Comparison of ENCODE assay signal across 8 cellular contexts in genomic region chr4:114598191-114599121, GRCh38. TPM values are rescaled to one million over a fixed set of nuclear protein-coding genes. Genes with fewer than 3 reads are reported as not detected.
DNase-seq lines count a peak whose midpoint lies in the region; ATAC-seq, FAIRE-seq and TF ChIP-seq lines count a peak whose summit lies in the region.

Gene UGT8 (plus strand): TSS chr4:114598807. CDS start chr4:114622881, 24,074 bp downstream.

- no peak within 1 kb of the TSS for H3K14ac ChIP-seq in neuronal stem cell (ENCODE audit: low read length)

- H3K9ac ChIP-seq in liver (ENCODE audit: low read depth in 1 of 2, low read length in 2 of 2) (no peak within 1 kb of the TSS), HepG2 (ENCODE audit: insufficient read depth, low read depth, low read length) (no peak within 1 kb of the TSS), neuronal stem cell (ENCODE audit: low read depth, low read length, poor library complexity) (peak within 1 kb of the TSS; percentile 60)

- peak within 1 kb of the TSS; percentile 80 for H3K18ac ChIP-seq in neuronal stem cell (ENCODE audit: low read length)

- 3% methylated on average over 82 of the region's 84 CpGs for WGBS in liver
- 77% methylated on average over 48 of the region's 84 CpGs for WGBS in HepG2 (ENCODE audit: low lambda C conversion rate)
- WGBS in neuronal stem cell (ENCODE audit: extremely low coverage in 2 of 2, insufficient read length in 2 of 2, insufficient replicate concordance in 1 of 2), 2 donors = no CpG with 5 or more reads among the region's 84 CpGs
- under 1% methylated on average over 82 of the region's 84 CpGs for WGBS in urinary bladder

- DNase-seq in HepG2 (ENCODE audit: low spot score) (no peak), NCI-H345 treated with DMSO at 0.1 percent for 48 hours (lab: John Stamatoyannopoulos, UW; ENCODE audit: unreplicated experiment) (peak; percentile 74), germinal center (ENCODE audit: low spot score) (peak; percentile 76), neuronal stem cell (ENCODE audit: low spot score) (peak; percentile 64)
- DNase-seq in activated T-cell treated with anti-CD3 and anti-CD28 coated beads, Interleukin-2, amount 50 U/mL, for 48 hours = peak; percentile 63 to 67

- in situ Hi-C loops in HepG2 (cut with HindIII; ENCODE audit: extremely low pct_ligation_motif_present, low pct_unique_long_range_greater_than_20kb) = no loop called here

- ATAC-seq in HepG2 (no peak), HG03025 (IDR thresholded peaks at IDR 0.05; ENCODE audit: low FRiP score, unreplicated experiment) (peak; percentile 40)

- TF ChIP-seq RAD21 in liver (IDR thresholded peaks at IDR 0.05) (no peak), HepG2 (CRISPR knock-in tag; IDR thresholded peaks at IDR 0.05) (no peak)

- H3K27ac ChIP-seq in liver (ENCODE audit: low read depth in 1 of 2, low read length in 2 of 2) = no peak within 1 kb of the TSS
- no peak within 1 kb of the TSS for H3K27ac ChIP-seq in HepG2 (ENCODE audit: extremely low read length, insufficient read depth, low read length)
- no peak within 1 kb of the TSS for H3K27ac ChIP-seq in neuronal stem cell (replicated peaks; ENCODE audit: low read length)
- no peak within 1 kb of the TSS for H3K27ac ChIP-seq in urinary bladder (ENCODE audit: low read depth)

- FAIRE-seq in HepG2 (lab: Jason Lieb, UNC) = no peak

- H3K4ac ChIP-seq in neuronal stem cell (ENCODE audit: low read length) = no peak within 1 kb of the TSS

- TF ChIP-seq POLR2A in HepG2 (IDR thresholded peaks at IDR 0.05; ENCODE audit: insufficient read depth in 1 of 2, low read depth in 2 of 2, low read length in 2 of 2) = no peak

- H2BK15ac ChIP-seq in neuronal stem cell (ENCODE audit: low read length) = no peak within 1 kb of the TSS

- no peaks in the 10 kb centered on the region for H3K36me3 ChIP-seq in liver (ENCODE audit: control insufficient read depth in 4 of 4, insufficient read depth in 3 of 4, low read depth in 1 of 4, low read length in 3 of 4)
- H3K36me3 ChIP-seq in HepG2 (replicated peaks in 1 of 2; ENCODE audit: control insufficient read depth in 1 of 2, insufficient read depth in 2 of 2, low read length in 2 of 2) = no peaks in the 10 kb centered on the region
- H3K36me3 ChIP-seq in neuronal stem cell (replicated peaks in 1 of 2; ENCODE audit: control insufficient read depth in 2 of 2, insufficient read depth in 2 of 2, low read length in 2 of 2) = no peaks in the 10 kb centered on the region
- H3K36me3 ChIP-seq in urinary bladder (ENCODE audit: insufficient read depth) = no peaks in the 10 kb centered on the region

- TF ChIP-seq CTCF in liver (IDR thresholded peaks at IDR 0.05; ENCODE audit: low read depth, low read length, missing input control) (no peak), HepG2 (CRISPR knock-in tag; IDR thresholded peaks at IDR 0.05) (no peak)

- H3K27me3 ChIP-seq in liver (ENCODE audit: control insufficient read depth in 4 of 4, insufficient read depth in 4 of 4, low read length in 3 of 4) = peaks cover 0 to 10% (median 5%) of the 10 kb centered on the region in 4 donors
- no peaks in the 10 kb centered on the region; a peak in 1 of 5 replicates for H3K27me3 ChIP-seq in HepG2 (ENCODE audit: control insufficient read depth in 1 of 2, insufficient read depth in 2 of 2, low read length in 2 of 2)
- H3K27me3 ChIP-seq in neuronal stem cell (ENCODE audit: control insufficient read depth in 3 of 3, insufficient read depth in 3 of 3, low read depth in 1 of 3, low read length in 3 of 3) = peaks cover 6 to 87% (median 23%) of the 10 kb centered on the region in 3 experiments

- no peak within 1 kb of the TSS for H4K8ac ChIP-seq in neuronal stem cell (ENCODE audit: low read depth, low read length)

- no peaks in the 10 kb centered on the region for H4K20me1 ChIP-seq in HepG2 (ENCODE audit: insufficient read depth, low read length)

- intact Hi-C loops in HepG2 (cut with micrococcal nuclease; ENCODE audit: unreplicated experiment) = no loop called here

- TF ChIP-seq EP300 in HepG2 (IDR thresholded peaks at IDR 0.05; ENCODE audit: low read depth in 2 of 2, low read length in 2 of 2) = no peak
- TF ChIP-seq EP300 in HepG2 (CRISPR knock-in tag; IDR thresholded peaks at IDR 0.05; ENCODE audit: borderline replicate concordance) = no peak

- H3K4me2 ChIP-seq in HepG2 (ENCODE audit: low read depth, low read length) (no peak within 1 kb of the TSS), neuronal stem cell (ENCODE audit: insufficient read depth, low read length, poor library complexity, severe bottlenecking) (peak within 1 kb of the TSS; percentile 98)

- H3K79me2 ChIP-seq in HepG2 (ENCODE audit: insufficient read depth, low read length) = no peaks in the 10 kb centered on the region

- no peaks in the 10 kb centered on the region for H3K79me1 ChIP-seq in neuronal stem cell (ENCODE audit: low read depth, low read length)

- no TSS peak for BruUV-seq in HepG2 (replicated peaks; lab: Mats Ljungman, UMichigan)

- no peak within 1 kb of the TSS for H2BK120ac ChIP-seq in neuronal stem cell (ENCODE audit: low read depth, low read length)

- H2AK5ac ChIP-seq in neuronal stem cell (ENCODE audit: low read depth, low read length) = no peak within 1 kb of the TSS

- peak within 1 kb of the TSS; percentile 43 for H2BK12ac ChIP-seq in neuronal stem cell (ENCODE audit: low read length)

- H4K91ac ChIP-seq in neuronal stem cell (ENCODE audit: low read depth, low read length, poor library complexity) = no peak within 1 kb of the TSS

- CTCF ChIA-PET in HepG2 (lab: Yijun Ruan, JAX; ENCODE audit: low intra/inter-chr PET ratio, low total read pairs) = no interaction called here

- H3K4me3 ChIP-seq in liver (ENCODE audit: low read depth in 1 of 3, low read length in 3 of 3) = peak within 1 kb of the TSS in 2 of 3 donors; percentile 32 to 44
- H3K4me3 ChIP-seq in HepG2 (replicated peaks in 1 of 3; ENCODE audit: insufficient read depth in 1 of 3, low read depth in 2 of 3, low read length in 3 of 3) = no peak within 1 kb of the TSS
- peak within 1 kb of the TSS; percentile 48 to 86 for H3K4me3 ChIP-seq in neuronal stem cell (ENCODE audit: low read length in 2 of 2)
- peak within 1 kb of the TSS; percentile 41 for H3K4me3 ChIP-seq in urinary bladder (ENCODE audit: low read depth, low read length)

- peaks cover 3 to 19% (median 10%) of the 10 kb centered on the region in 4 donors for H3K4me1 ChIP-seq in liver (ENCODE audit: control insufficient read depth in 4 of 4, insufficient read depth in 4 of 4, low read length in 3 of 4)
- no peaks in the 10 kb centered on the region for H3K4me1 ChIP-seq in HepG2 (ENCODE audit: insufficient read depth, low read length)
- H3K4me1 ChIP-seq in neuronal stem cell (ENCODE audit: control insufficient read depth in 2 of 2, insufficient read depth in 1 of 2, low read depth in 1 of 2, low read length in 2 of 2) = peaks cover 6 to 7% of the 10 kb centered on the region in 2 donors
- peaks cover 3% of the 10 kb centered on the region for H3K4me1 ChIP-seq in urinary bladder (ENCODE audit: insufficient read depth)

- POLR2A ChIA-PET in HepG2 (lab: Yijun Ruan, JAX) = no interaction called here

- no peak within 1 kb of the TSS for H2AFZ ChIP-seq in HepG2 (ENCODE audit: low read length)
- peak within 1 kb of the TSS; percentile 87 for H2AFZ ChIP-seq in neuronal stem cell (ENCODE audit: low read length)

- peak within 1 kb of the TSS; percentile 53 for H2BK5ac ChIP-seq in neuronal stem cell (ENCODE audit: low read length)

- H3K9me3 ChIP-seq in liver (ENCODE audit: control insufficient read depth in 4 of 4, low read length in 3 of 4) (no peaks in the 10 kb centered on the region), HepG2 (ENCODE audit: low read length) (no peaks in the 10 kb centered on the region), neuronal stem cell (replicated peaks in 1 of 2; ENCODE audit: control insufficient read depth in 2 of 2, insufficient read depth in 1 of 2, low read depth in 1 of 2, low read length in 2 of 2) (peaks cover 0 to 6% of the 10 kb centered on the region in 2 donors)

- no peak within 1 kb of the TSS for H3K23ac ChIP-seq in neuronal stem cell (ENCODE audit: low read depth, low read length, poor library complexity)

TF ChIP-seq in liver, 16 proteins besides CTCF, POLR2A, EP300 and RAD21 (continues in another document):
- no peak for TF ChIP-seq SP1 (IDR thresholded peaks at IDR 0.05)

TF ChIP-seq in HepG2, 621 proteins besides CTCF, POLR2A, EP300 and RAD21:
- TF ChIP-seq MIER2 (CRISPR knock-in tag; IDR thresholded peaks at IDR 0.05) (no peak), ZNF777 (CRISPR knock-in tag; IDR thresholded peaks at IDR 0.05) (no peak), SIX1 (CRISPR knock-in tag; IDR thresholded peaks at IDR 0.05; ENCODE audit: borderline replicate concordance) (no peak), ZNF644 (CRISPR knock-in tag; IDR thresholded peaks at IDR 0.05; ENCODE audit: low read depth) (no peak), ZNF333 (CRISPR knock-in tag; IDR thresholded peaks at IDR 0.05; ENCODE audit: borderline replicate concordance) (no peak)
TF ChIP-seq in HepG2: peak in this region for 0.

RNA-seq across cellular contexts. Expression of gene UGT8, which starts in this region (rescaled TPM):
- not detected for total RNA-seq in liver
- polyA plus RNA-seq in liver = not detected
- not detected in 2 replicates for total RNA-seq in HepG2 (2016; rRNA removed; fragmentation: Illumina TruSeq; extraction: Trizol)
- total RNA-seq in HepG2 (2016; cell fraction: cytosol; rRNA removed; fragmentation: Illumina TruSeq; extraction: Trizol; ENCODE audit: low read depth) = not detected in 2 replicates
- not detected in 2 replicates for total RNA-seq in HepG2 (2016; cell fraction: insoluble cytoplasmic fraction; rRNA removed; fragmentation: Illumina TruSeq; extraction: Trizol)
- not detected in 2 replicates for total RNA-seq in HepG2 (2016; cell fraction: membrane; rRNA removed; fragmentation: Illumina TruSeq; extraction: Trizol)
- total RNA-seq in HepG2 (2016; cell fraction: nucleus; rRNA removed; fragmentation: Illumina TruSeq; extraction: Trizol) = not detected in 2 replicates
- polyA plus RNA-seq in HepG2 (2011; rRNA removed) = 0.03 TPM in 1 of 2 replicates, not detected in the other
- not detected in 2 replicates for polyA plus RNA-seq in HepG2 (2011; cell fraction: cytosol; rRNA removed)
- 0.14 TPM in 1 of 2 replicates, not detected in the other for polyA plus RNA-seq in HepG2 (2011; cell fraction: nucleus; rRNA removed)
- not detected in 2 replicates for polyA plus RNA-seq in HepG2 (2012)
- polyA plus RNA-seq in HepG2 (2016; cell fraction: cytosol; fragmentation: Illumina TruSeq; extraction: Trizol; ENCODE audit: low read depth) = not detected in 2 replicates
- polyA plus RNA-seq in HepG2 (2016; cell fraction: insoluble cytoplasmic fraction; fragmentation: Illumina TruSeq; extraction: Trizol; ENCODE audit: low read depth) = not detected in 2 replicates
- not detected in 2 replicates for polyA plus RNA-seq in HepG2 (2016; cell fraction: membrane; fragmentation: Illumina TruSeq; extraction: Trizol; ENCODE audit: low read depth)
- not detected in 2 replicates for polyA plus RNA-seq in HepG2 (2016; cell fraction: nucleus; fragmentation: Illumina TruSeq; extraction: Trizol; ENCODE audit: insufficient read depth, low read depth)
- not detected in 2 replicates for polyA minus RNA-seq in HepG2 (2011; rRNA and poly(A)+ RNA removed; ENCODE audit: low replicate concordance)
- polyA minus RNA-seq in HepG2 (2011; cell fraction: cytosol; rRNA and poly(A)+ RNA removed) = not detected in 2 replicates
- polyA minus RNA-seq in HepG2 (2011; cell fraction: nucleus; rRNA and poly(A)+ RNA removed) = 0.26 and 0.37 TPM in 2 replicates
- 0.64 TPM for polyA plus RNA-seq in neuronal stem cell (2013, experiment 1 of 2)
- polyA plus RNA-seq in neuronal stem cell (2013, experiment 2 of 2) = 0.76 TPM
- total RNA-seq in urinary bladder = 2.0 TPM
- 0.16 TPM for polyA plus RNA-seq in urinary bladder

Comparison
In these comparisons a context has a peak if more than half of its experiments do, and no peak if none do; other contexts are left out.
1. H3K4me3 ChIP-seq: peak in liver (2 of 3), neuronal stem cell (2 of 2) and urinary bladder (single experiment); none in HepG2 (0 of 3).